ENCODE assay signal across 23 cellular contexts in genomic region chr1:47792786-47793185, GRCh38.
"Had no signal": no experiment of that assay in that cellular context is flagged by ENCODE, and none has a peak within 500 bp of the region (broad histone marks: within the 10 kb centered on the region; RNA-seq: fewer than 3 reads in every experiment).

No MANE protein-coding gene starts in this region.

- H3K9me3 ChIP-seq: ascending aorta, body of pancreas had no signal

- H3K27me3 ChIP-seq: ascending aorta, body of pancreas had no signal

- H3K9me3 Mint-ChIP-seq: activated CD4-positive, alpha-beta memory T cell treated with anti-CD3 and anti-CD28 coated beads, Interleukin-2, amount 10 ng/mL, durations not matched to agents 7 days and 5 days; T-cell had no signal

- H3K27ac Mint-ChIP-seq: activated CD4-positive, alpha-beta memory T cell treated with anti-CD3 and anti-CD28 coated beads, Interleukin-2, amount 10 ng/mL, durations not matched to agents 7 days and 5 days; activated CD4-positive, alpha-beta T cell treated with anti-CD3 and anti-CD28 coated beads for 36 hours; T-cell had no signal

- FAIRE-seq: RCC 7860 had no signal

- H3K27me3 Mint-ChIP-seq: activated CD4-positive, alpha-beta memory T cell treated with anti-CD3 and anti-CD28 coated beads, Interleukin-2, amount 10 ng/mL, durations not matched to agents 7 days and 5 days; activated CD4-positive, alpha-beta T cell treated with anti-CD3 and anti-CD28 coated beads for 36 hours had no signal

- H3K4me2 ChIP-seq: KMS-11 had no signal

- H3K9ac ChIP-seq: KMS-11 had no signal

- H3K36me3 Mint-ChIP-seq: T-cell had no signal

- DNase-seq: activated CD4-positive, alpha-beta memory T cell treated with anti-CD3 and anti-CD28 coated beads, Interleukin-2, amount 10 ng/mL, durations not matched to agents 7 days and 5 days; activated CD4-positive, alpha-beta T cell treated with anti-CD3 and anti-CD28 coated beads for 36 hours; activated CD4-positive, alpha-beta T cell treated with anti-CD3 and anti-CD28 coated beads, Interleukin-2, amount 50 U/mL, for 1 hour; activated CD8-positive, alpha-beta memory T cell treated with anti-CD3 and anti-CD28 coated beads, Interleukin-2, amount 50 U/mL, for 48 hours; activated naive CD4-positive, alpha-beta T cell treated with anti-CD3 and anti-CD28 coated beads, Interleukin-2, amount 50 U/mL, for 16 hours; activated T-cell treated with anti-CD3 and anti-CD28 coated beads, Interleukin-2, amount 50 U/mL, for 1 hour; amniotic stem cell; body of pancreas; central memory CD4-positive, alpha-beta T cell; MM.1S; NCI-H1105; NCI-H1436; NCI-H1694 treated with DMSO at 0.1 percent for 48 hours; NCI-H446; NCI-H524; SIG-M5; T-cell; T-helper 2 cell had no signal

- H3K27ac ChIP-seq: body of pancreas, KMS-11, SK-N-MC, VCaP had no signal

- H3K4me1 Mint-ChIP-seq: activated CD4-positive, alpha-beta memory T cell treated with anti-CD3 and anti-CD28 coated beads, Interleukin-2, amount 10 ng/mL, durations not matched to agents 7 days and 5 days; activated CD4-positive, alpha-beta T cell treated with anti-CD3 and anti-CD28 coated beads for 36 hours; T-cell had no signal

- H3K4me1 ChIP-seq: body of pancreas had no signal

- H3K4me3 ChIP-seq: ascending aorta, body of pancreas, SK-N-MC had no signal

- H3K36me3 ChIP-seq: ascending aorta had no signal

- ATAC-seq: activated CD4-positive, alpha-beta T cell treated with anti-CD3 and anti-CD28 coated beads for 36 hours; body of pancreas; T-cell had no signal

- H3K4me3 Mint-ChIP-seq: activated CD4-positive, alpha-beta memory T cell treated with anti-CD3 and anti-CD28 coated beads, Interleukin-2, amount 10 ng/mL, durations not matched to agents 7 days and 5 days; activated CD4-positive, alpha-beta T cell treated with anti-CD3 and anti-CD28 coated beads for 36 hours; T-cell had no signal
